20 cellular contexts compared by ENCODE assay signal in genomic region chr18:45339819-45340550, GRCh38.
DNase-seq lines count a peak whose midpoint lies in the region; ATAC-seq and TF ChIP-seq lines count a peak whose summit lies in the region.
"Had no signal": no experiment of that assay in that cellular context is flagged by ENCODE, and none has a peak within 500 bp of the region (broad histone marks: within the 10 kb centered on the region; RNA-seq: fewer than 3 reads in every experiment).

No MANE protein-coding gene starts in this region.

- WGBS in mesendoderm (ENCODE audit: extremely low coverage, insufficient coverage, low lambda C conversion rate): no CpG with 5 or more reads among the region's 4 CpGs

- H4K5ac ChIP-seq in mesendoderm (ENCODE audit: low read length): peak overlapping the region; percentile 50

- H3K9me3 ChIP-seq in osteoblast (ENCODE audit: low read depth, low read length): no peaks in the 10 kb centered on the region
- H3K9me3 ChIP-seq: A549, SJSA1 had no signal

- peak overlapping the region; percentile 61 for H3K18ac ChIP-seq in mesendoderm (ENCODE audit: low read length)

- no peak for ATAC-seq in HG02938 (IDR thresholded peaks at IDR 0.05; ENCODE audit: unreplicated experiment)
- ATAC-seq: A549, GM12878, Right ventricle myocardium inferior had no signal

- H3K79me1 ChIP-seq in mesendoderm (ENCODE audit: low read length): no peaks in the 10 kb centered on the region

- H3K4me1 ChIP-seq in mesendoderm (ENCODE audit: control insufficient read depth, low read depth, low read length): peaks cover 40% of the 10 kb centered on the region
- peaks cover 3% of the 10 kb centered on the region for H3K4me1 ChIP-seq in osteoblast (ENCODE audit: insufficient read depth, low read length)
- H3K4me1 ChIP-seq: A549 had no signal

- H2AFZ ChIP-seq in osteoblast (ENCODE audit: low read length): no peak overlapping the region

- H3K27me3 ChIP-seq in mesendoderm (ENCODE audit: insufficient read depth, low read length, poor library complexity) (no peaks in the 10 kb centered on the region), osteoblast (ENCODE audit: insufficient read depth, low read length) (no peaks in the 10 kb centered on the region)
- H3K27me3 ChIP-seq: SJSA1 had no signal

- H2AK5ac ChIP-seq in mesendoderm (ENCODE audit: low read length): peak overlapping the region; percentile 64

- no peak for TF ChIP-seq CTCF in osteoblast (IDR thresholded peaks at IDR 0.05; ENCODE audit: extremely low read depth, low read depth, low read length)

- H2BK5ac ChIP-seq in mesendoderm (ENCODE audit: low read length): peak overlapping the region; percentile 64

- H3K36me3 ChIP-seq in mesendoderm (ENCODE audit: control insufficient read depth, insufficient read depth, low read length) (no peaks in the 10 kb centered on the region), osteoblast (ENCODE audit: insufficient read depth, low read length) (no peaks in the 10 kb centered on the region)
- H3K36me3 ChIP-seq: SJSA1 had no signal

- H2BK15ac ChIP-seq in mesendoderm (replicated peaks; ENCODE audit: low read depth): no peak overlapping the region

- H3K4me3 ChIP-seq in mesendoderm (ENCODE audit: low read length) (no peak overlapping the region), osteoblast (ENCODE audit: insufficient read depth, low read length) (no peak overlapping the region)
- H3K4me3 ChIP-seq: A549, GM12878, SJSA1 had no signal

- H3K4me2 ChIP-seq in mesendoderm (ENCODE audit: low read length) (no peak overlapping the region), osteoblast (ENCODE audit: insufficient read depth, low read length) (no peak overlapping the region)
- H3K4me2 ChIP-seq: A549 had no signal

- DNase-seq in LoVo (ENCODE audit: low spot score) (peak; percentile 5), SW480 (ENCODE audit: low spot score) (peak; percentile 33), epithelial cell of prostate (ENCODE audit: low read depth, low spot score) (no peak), mesendoderm (peak; percentile 82), osteoblast (ENCODE audit: insufficient read length, low spot score, missing footprints) (no peak), G401 (ENCODE audit: low spot score) (no peak)
- no peak for DNase-seq in stimulated activated CD4-positive, alpha-beta T cell treated with anti-CD3 and anti-CD28 coated beads, Interleukin-12 subunit alpha, Interleukin-12 subunit beta, amount 100 ng/mL, for 4 hours
- DNase-seq: DMS79 treated with DMSO at 0.1 percent for 48 hours; H7; NCI-H1092 treated with DMSO at 0.1 percent for 48 hours; NCI-H1436 treated with DMSO at 0.1 percent for 48 hours; NCI-H1930; NCI-H510A; NCI-H748 treated with DMSO at 0.1 percent for 48 hours; NK-92 treated with Interleukin-12 subunit alpha and Interleukin-12 subunit beta, amount 100 ng/mL, for 24 hours had no signal

- H3K9ac ChIP-seq in mesendoderm (ENCODE audit: low read length): no peak overlapping the region

- no peak overlapping the region for H4K8ac ChIP-seq in mesendoderm (ENCODE audit: low read depth, low read length)

- H3K27ac ChIP-seq in epithelial cell of prostate (peak overlapping the region; percentile 6), mesendoderm (ENCODE audit: low read depth, low read length) (peak overlapping the region; percentile 5), osteoblast (ENCODE audit: low read depth, low read length) (no peak overlapping the region)
- H3K27ac ChIP-seq: A549, SJSA1 had no signal

- peak overlapping the region; percentile 43 for H3K4ac ChIP-seq in mesendoderm (ENCODE audit: low read depth, low read length)

- no peak overlapping the region for H3K23ac ChIP-seq in mesendoderm (ENCODE audit: low read length)

- in situ Hi-C loops in G401 (cut with HindIII; ENCODE audit: low sequenced_read_pairs): no loop called here

- H3K79me2 ChIP-seq in mesendoderm (ENCODE audit: control insufficient read depth, insufficient read depth, low read length): no peaks in the 10 kb centered on the region
- no peaks in the 10 kb centered on the region for H3K79me2 ChIP-seq in osteoblast (ENCODE audit: insufficient read depth, low read length)

- peak overlapping the region; percentile 62 for H3K56ac ChIP-seq in mesendoderm (ENCODE audit: low read length)

- H4K20me1 ChIP-seq in osteoblast (ENCODE audit: insufficient read depth, low read length): no peaks in the 10 kb centered on the region

- H2BK120ac ChIP-seq in mesendoderm (ENCODE audit: low read depth, low read length): no peak overlapping the region

Comparison
In these comparisons a context has a peak if more than half of its experiments do, and no peak if none do; other contexts are left out.
1. DNase-seq: peak in LoVo (single experiment), SW480 (single experiment) and mesendoderm (single experiment); none in epithelial cell of prostate (single experiment), osteoblast (single experiment), stimulated activated CD4-positive, alpha-beta T cell treated with anti-CD3 and anti-CD28 coated beads, Interleukin-12 subunit alpha, Interleukin-12 subunit beta, amount 100 ng/mL, for 4 hours (single experiment) and G401 (single experiment).